In the genomic region with DNA sequence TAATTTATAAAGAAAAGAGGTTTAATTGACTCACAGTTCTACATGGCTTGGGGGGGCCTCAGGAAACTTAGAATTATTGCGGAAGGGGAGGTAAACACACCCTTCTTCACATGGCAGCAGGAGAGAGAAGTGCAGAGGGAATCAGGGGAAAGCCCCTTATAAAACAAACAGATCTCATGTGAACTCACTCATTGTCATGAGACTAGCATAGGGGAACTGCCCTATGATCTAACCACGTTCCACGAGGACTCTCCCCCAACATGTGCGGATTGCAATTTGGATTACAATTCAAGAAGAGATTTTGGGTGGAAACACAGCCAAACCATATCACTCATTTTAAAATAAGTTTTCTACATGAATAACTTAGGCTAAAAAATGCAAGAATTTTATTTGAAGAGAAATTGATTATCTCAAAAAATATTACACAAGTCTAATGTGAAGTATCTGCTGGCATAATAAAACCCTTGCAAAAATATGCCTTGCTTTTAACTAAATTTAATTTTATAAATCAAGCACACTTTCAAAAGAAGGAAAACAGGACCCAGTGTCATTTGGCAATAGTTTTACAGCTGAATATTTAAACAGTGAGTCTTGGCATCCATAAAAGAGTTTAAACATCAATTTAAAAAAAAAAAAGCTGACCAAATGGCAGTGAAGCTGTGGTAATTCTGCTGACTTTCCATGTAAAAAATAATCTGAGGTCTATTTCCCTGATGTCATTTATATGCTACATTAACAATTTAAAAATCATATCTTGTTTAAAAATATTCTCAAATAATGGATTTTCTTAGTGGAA, we compare ENCODE assay signal across 9 cellular contexts.
"Had no signal": no experiment of that assay in that cellular context is flagged by ENCODE, and none has a peak within 500 bp of the region (broad histone marks: within the 10 kb centered on the region; RNA-seq: fewer than 3 reads in every experiment).

No MANE protein-coding gene starts in this region.

- H3K27ac Mint-ChIP-seq: activated T-helper 17 cell treated with anti-CD3 and anti-CD28 coated beads, Interleukin-2, amount 50 U/mL, for 72 hours; stimulated activated naive B cell treated with anti-CD40 and anti-IgM and Interleukin-4, amounts not matched to agents 10 μg/mL and 1 μg/mL and 100 μg/mL, for 72 hours had no signal

- H3K4me1 Mint-ChIP-seq: activated T-helper 17 cell treated with anti-CD3 and anti-CD28 coated beads, Interleukin-2, amount 50 U/mL, for 72 hours; stimulated activated naive B cell treated with anti-CD40 and anti-IgM and Interleukin-4, amounts not matched to agents 10 μg/mL and 1 μg/mL and 100 μg/mL, for 72 hours had no signal

- H3K27me3 Mint-ChIP-seq: activated T-helper 17 cell treated with anti-CD3 and anti-CD28 coated beads, Interleukin-2, amount 50 U/mL, for 72 hours; stimulated activated naive B cell treated with anti-CD40 and anti-IgM and Interleukin-4, amounts not matched to agents 10 μg/mL and 1 μg/mL and 100 μg/mL, for 72 hours had no signal

- ATAC-seq: activated T-helper 17 cell treated with anti-CD3 and anti-CD28 coated beads, Interleukin-2, amount 50 U/mL, for 72 hours; lower lobe of right lung; stimulated activated naive B cell treated with anti-CD40 and anti-IgM and Interleukin-4, amounts not matched to agents 10 μg/mL and 1 μg/mL and 100 μg/mL, for 72 hours had no signal

- H3K4me3 ChIP-seq: lower lobe of right lung, transverse colon had no signal

- H3K27ac ChIP-seq: lower lobe of right lung, transverse colon had no signal

- H3K4me1 ChIP-seq: lower lobe of right lung, transverse colon had no signal

- H3K27me3 ChIP-seq: transverse colon had no signal

- H3K36me3 ChIP-seq: lower lobe of right lung, transverse colon had no signal

- H3K36me3 Mint-ChIP-seq: stimulated activated naive B cell treated with anti-CD40 and anti-IgM and Interleukin-4, amounts not matched to agents 10 μg/mL and 1 μg/mL and 100 μg/mL, for 72 hours had no signal

- DNase-seq: activated naive CD4-positive, alpha-beta T cell treated with Interleukin-2 at 50 U/mL for 16 hours; hippocampal formation; lower lobe of right lung; midbrain; stimulated activated CD4-positive, alpha-beta T cell treated with anti-CD3 and anti-CD28 coated beads, Interleukin-2, amount 100 ng/mL, for 48 hours; stimulated activated naive B cell treated with anti-CD40 and anti-IgM and Interleukin-4, amounts not matched to agents 10 μg/mL and 1 μg/mL and 100 μg/mL, for 72 hours; T-helper 9 cell; transverse colon had no signal

- H3K4me3 Mint-ChIP-seq: activated T-helper 17 cell treated with anti-CD3 and anti-CD28 coated beads, Interleukin-2, amount 50 U/mL, for 72 hours; stimulated activated naive B cell treated with anti-CD40 and anti-IgM and Interleukin-4, amounts not matched to agents 10 μg/mL and 1 μg/mL and 100 μg/mL, for 72 hours had no signal
